18 cellular contexts compared by ENCODE assay signal in genomic region chr9:85056203-85056572, GRCh38.
DNase-seq lines count a peak whose midpoint lies in the region; ATAC-seq and TF ChIP-seq lines count a peak whose summit lies in the region.
"Had no signal": no experiment of that assay in that cellular context is flagged by ENCODE, and none has a peak within 500 bp of the region (broad histone marks: within the 10 kb centered on the region; RNA-seq: fewer than 3 reads in every experiment).

No MANE protein-coding gene starts in this region.

- POLR2A ChIA-PET in GM10248 (lab: Yijun Ruan, JAX), result no interaction called here

- TF ChIP-seq CTCF in GM10248 (IDR thresholded peaks at IDR 0.05; ENCODE audit: control extremely low read depth, extremely low read depth, low read depth, missing control alignments), result no peak

- peak; percentile 26 for DNase-seq in GM10248 (ENCODE audit: extremely low spot score)
- DNase-seq in NCI-H446 (lab: John Stamatoyannopoulos, UW), result no peak
- DNase-seq in stimulated activated naive CD8-positive, alpha-beta T cell treated with anti-CD3 and anti-CD28 coated beads, Interleukin-15, Interleukin-2, amounts not matched to agents 100 U/mL and 50 U/mL, for 24 hours, result no peak
- no peak for DNase-seq in ureter (ENCODE audit: low spot score)
- DNase-seq: 8988T; activated CD4-positive, CD25-positive, alpha-beta regulatory T cell; activated CD8-positive, alpha-beta memory T cell treated with anti-CD3 and anti-CD28 coated beads, Interleukin-2, amount 50 U/mL, for 48 hours; activated naive CD4-positive, alpha-beta T cell treated with anti-CD3 and anti-CD28 coated beads, Interleukin-2, amount 50 U/mL, for 16 hours; brain microvascular endothelial cell; CD8-positive, alpha-beta T cell; effector CD4-positive, alpha-beta T cell; NCI-H1092; small intestine; SW 1271 had no signal

- CTCF ChIA-PET in GM10248 (lab: Yijun Ruan, JAX), result no interaction called here

- ATAC-seq in GM19035 (IDR thresholded peaks at IDR 0.05; ENCODE audit: unreplicated experiment), result peak; percentile 70
- ATAC-seq in GM21786 (IDR thresholded peaks at IDR 0.05; ENCODE audit: unreplicated experiment), result peak; percentile 43
- peak; percentile 37 for ATAC-seq in HG03175 (IDR thresholded peaks at IDR 0.05; ENCODE audit: unreplicated experiment)
- no peak for ATAC-seq in stimulated activated naive CD8-positive, alpha-beta T cell treated with anti-CD3 and anti-CD28 coated beads, Interleukin-15, Interleukin-2, amounts not matched to agents 100 U/mL and 50 U/mL, for 24 hours
- no peak for ATAC-seq in HG03457 (IDR thresholded peaks at IDR 0.05; ENCODE audit: unreplicated experiment)
- ATAC-seq: CD8-positive, alpha-beta T cell had no signal

Comparison
In these comparisons a context has a peak if more than half of its experiments do, and no peak if none do; other contexts are left out.
1. ATAC-seq: peak in GM19035 (single experiment), GM21786 (single experiment) and HG03175 (single experiment); none in stimulated activated naive CD8-positive, alpha-beta T cell treated with anti-CD3 and anti-CD28 coated beads, Interleukin-15, Interleukin-2, amounts not matched to agents 100 U/mL and 50 U/mL, for 24 hours (single experiment) and HG03457 (single experiment).